In the genomic region with DNA sequence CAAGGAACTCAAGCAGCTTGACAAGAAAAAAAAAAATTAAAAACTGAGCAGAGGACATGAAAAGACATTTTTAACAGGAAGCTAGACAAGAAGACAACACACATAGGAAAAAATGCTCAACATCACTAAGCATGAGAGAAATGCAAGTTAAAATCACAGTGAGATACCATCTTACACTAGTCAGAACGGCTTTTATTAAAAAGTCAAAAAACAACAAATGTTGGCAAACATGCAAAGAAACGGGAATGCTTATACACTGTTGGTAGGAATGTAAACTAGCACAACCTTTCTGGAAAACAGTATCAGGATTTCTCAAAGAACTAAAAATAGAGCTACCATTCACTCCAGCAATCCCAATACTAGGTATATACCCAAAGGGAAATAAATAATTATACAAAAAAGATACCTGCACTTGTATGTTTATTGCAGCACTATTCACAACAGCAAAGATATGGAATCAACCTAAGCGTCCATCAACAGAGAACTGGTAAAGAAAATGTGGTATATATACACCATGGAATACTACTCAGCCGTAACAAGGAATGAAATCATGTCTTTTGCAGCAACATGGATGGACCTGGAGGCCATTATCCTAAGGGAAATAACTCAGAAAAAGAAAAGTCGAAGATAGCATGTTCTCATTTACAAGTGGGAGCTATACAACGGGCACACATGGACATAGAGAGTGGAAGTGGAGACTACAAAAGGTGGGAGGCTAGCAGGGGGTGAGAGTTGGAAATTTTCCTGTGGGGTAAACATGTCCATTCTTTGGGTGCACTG, we compare ENCODE assay signal across 2 cellular contexts.
TF ChIP-seq lines count a peak whose summit lies in the region.

No MANE protein-coding gene starts in this region.

TF ChIP-seq in SK-N-SH, 30 proteins besides CTCF, POLR2A, EP300 and RAD21 (continued from another document):
- TF ChIP-seq SIN3A (IDR thresholded peaks at IDR 0.05; ENCODE audit: borderline replicate concordance, low read depth, low read length) = no peak
- TF ChIP-seq, protein P1, sequence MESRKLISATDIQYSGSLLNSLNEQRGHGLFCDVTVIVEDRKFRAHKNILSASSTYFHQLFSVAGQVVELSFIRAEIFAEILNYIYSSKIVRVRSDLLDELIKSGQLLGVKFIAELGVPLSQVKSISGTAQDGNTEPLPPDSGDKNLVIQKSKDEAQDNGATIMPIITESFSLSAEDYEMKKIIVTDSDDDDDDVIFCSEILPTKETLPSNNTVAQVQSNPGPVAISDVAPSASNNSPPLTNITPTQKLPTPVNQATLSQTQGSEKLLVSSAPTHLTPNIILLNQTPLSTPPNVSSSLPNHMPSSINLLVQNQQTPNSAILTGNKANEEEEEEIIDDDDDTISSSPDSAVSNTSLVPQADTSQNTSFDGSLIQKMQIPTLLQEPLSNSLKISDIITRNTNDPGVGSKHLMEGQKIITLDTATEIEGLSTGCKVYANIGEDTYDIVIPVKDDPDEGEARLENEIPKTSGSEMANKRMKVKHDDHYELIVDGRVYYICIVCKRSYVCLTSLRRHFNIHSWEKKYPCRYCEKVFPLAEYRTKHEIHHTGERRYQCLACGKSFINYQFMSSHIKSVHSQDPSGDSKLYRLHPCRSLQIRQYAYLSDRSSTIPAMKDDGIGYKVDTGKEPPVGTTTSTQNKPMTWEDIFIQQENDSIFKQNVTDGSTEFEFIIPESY (IDR thresholded peaks at IDR 0.05; ENCODE audit: borderline replicate concordance, low read depth) = no peak
- TF ChIP-seq MEF2A (IDR thresholded peaks at IDR 0.05; ENCODE audit: borderline replicate concordance, low read depth) = no peak
- TF ChIP-seq JUND (IDR thresholded peaks at IDR 0.05) = no peak
- TF ChIP-seq RXRA (IDR thresholded peaks at IDR 0.05; ENCODE audit: borderline replicate concordance, low read depth) = no peak
- no peak for TF ChIP-seq EZH2phosphoT487 (IDR thresholded peaks at IDR 0.05; ENCODE audit: borderline replicate concordance, low read depth)
- TF ChIP-seq GATA2 (CRISPR knock-in tag; IDR thresholded peaks at IDR 0.05) = no peak
- TF ChIP-seq NFIC (IDR thresholded peaks at IDR 0.05; ENCODE audit: borderline replicate concordance) = no peak
- TF ChIP-seq NRF1 (IDR thresholded peaks at IDR 0.05; ENCODE audit: low read depth, low read length) = no peak
- no peak for TF ChIP-seq RFX5 (IDR thresholded peaks at IDR 0.05; ENCODE audit: low read length)
- no peak for TF ChIP-seq SMC3 (IDR thresholded peaks at IDR 0.05; ENCODE audit: low read depth, low read length)
- TF ChIP-seq CHD2 (IDR thresholded peaks at IDR 0.05; ENCODE audit: low read length, partially characterized antibody) = no peak
- TF ChIP-seq, protein P2, sequence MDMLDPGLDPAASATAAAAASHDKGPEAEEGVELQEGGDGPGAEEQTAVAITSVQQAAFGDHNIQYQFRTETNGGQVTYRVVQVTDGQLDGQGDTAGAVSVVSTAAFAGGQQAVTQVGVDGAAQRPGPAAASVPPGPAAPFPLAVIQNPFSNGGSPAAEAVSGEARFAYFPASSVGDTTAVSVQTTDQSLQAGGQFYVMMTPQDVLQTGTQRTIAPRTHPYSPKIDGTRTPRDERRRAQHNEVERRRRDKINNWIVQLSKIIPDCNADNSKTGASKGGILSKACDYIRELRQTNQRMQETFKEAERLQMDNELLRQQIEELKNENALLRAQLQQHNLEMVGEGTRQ (IDR thresholded peaks at IDR 0.05; ENCODE audit: borderline replicate concordance, low read depth, low read length) = no peak

TF ChIP-seq in SK-N-SH treated with all-trans-retinoic acid at 6 μM for 48 hours, 23 proteins besides CTCF, POLR2A, EP300 and RAD21 (continued from another document):
- TF ChIP-seq, protein P3, sequence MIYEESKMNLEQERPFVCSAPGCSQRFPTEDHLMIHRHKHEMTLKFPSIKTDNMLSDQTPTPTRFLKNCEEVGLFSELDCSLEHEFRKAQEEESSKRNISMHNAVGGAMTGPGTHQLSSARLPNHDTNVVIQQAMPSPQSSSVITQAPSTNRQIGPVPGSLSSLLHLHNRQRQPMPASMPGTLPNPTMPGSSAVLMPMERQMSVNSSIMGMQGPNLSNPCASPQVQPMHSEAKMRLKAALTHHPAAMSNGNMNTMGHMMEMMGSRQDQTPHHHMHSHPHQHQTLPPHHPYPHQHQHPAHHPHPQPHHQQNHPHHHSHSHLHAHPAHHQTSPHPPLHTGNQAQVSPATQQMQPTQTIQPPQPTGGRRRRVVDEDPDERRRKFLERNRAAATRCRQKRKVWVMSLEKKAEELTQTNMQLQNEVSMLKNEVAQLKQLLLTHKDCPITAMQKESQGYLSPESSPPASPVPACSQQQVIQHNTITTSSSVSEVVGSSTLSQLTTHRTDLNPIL (CRISPR knock-in tag; IDR thresholded peaks at IDR 0.05; ENCODE audit: low read depth) = no peak
- TF ChIP-seq ZNF8 (CRISPR knock-in tag; IDR thresholded peaks at IDR 0.05) = no peak
- no peak for TF ChIP-seq BACH2 (CRISPR knock-in tag; IDR thresholded peaks at IDR 0.05; ENCODE audit: borderline replicate concordance)
- TF ChIP-seq ISL1 (CRISPR knock-in tag; IDR thresholded peaks at IDR 0.05) = no peak
- TF ChIP-seq, protein P4, sequence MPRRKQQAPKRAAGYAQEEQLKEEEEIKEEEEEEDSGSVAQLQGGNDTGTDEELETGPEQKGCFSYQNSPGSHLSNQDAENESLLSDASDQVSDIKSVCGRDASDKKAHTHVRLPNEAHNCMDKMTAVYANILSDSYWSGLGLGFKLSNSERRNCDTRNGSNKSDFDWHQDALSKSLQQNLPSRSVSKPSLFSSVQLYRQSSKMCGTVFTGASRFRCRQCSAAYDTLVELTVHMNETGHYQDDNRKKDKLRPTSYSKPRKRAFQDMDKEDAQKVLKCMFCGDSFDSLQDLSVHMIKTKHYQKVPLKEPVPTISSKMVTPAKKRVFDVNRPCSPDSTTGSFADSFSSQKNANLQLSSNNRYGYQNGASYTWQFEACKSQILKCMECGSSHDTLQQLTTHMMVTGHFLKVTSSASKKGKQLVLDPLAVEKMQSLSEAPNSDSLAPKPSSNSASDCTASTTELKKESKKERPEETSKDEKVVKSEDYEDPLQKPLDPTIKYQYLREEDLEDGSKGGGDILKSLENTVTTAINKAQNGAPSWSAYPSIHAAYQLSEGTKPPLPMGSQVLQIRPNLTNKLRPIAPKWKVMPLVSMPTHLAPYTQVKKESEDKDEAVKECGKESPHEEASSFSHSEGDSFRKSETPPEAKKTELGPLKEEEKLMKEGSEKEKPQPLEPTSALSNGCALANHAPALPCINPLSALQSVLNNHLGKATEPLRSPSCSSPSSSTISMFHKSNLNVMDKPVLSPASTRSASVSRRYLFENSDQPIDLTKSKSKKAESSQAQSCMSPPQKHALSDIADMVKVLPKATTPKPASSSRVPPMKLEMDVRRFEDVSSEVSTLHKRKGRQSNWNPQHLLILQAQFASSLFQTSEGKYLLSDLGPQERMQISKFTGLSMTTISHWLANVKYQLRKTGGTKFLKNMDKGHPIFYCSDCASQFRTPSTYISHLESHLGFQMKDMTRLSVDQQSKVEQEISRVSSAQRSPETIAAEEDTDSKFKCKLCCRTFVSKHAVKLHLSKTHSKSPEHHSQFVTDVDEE (CRISPR knock-in tag; IDR thresholded peaks at IDR 0.05) = no peak
- TF ChIP-seq, protein P5, sequence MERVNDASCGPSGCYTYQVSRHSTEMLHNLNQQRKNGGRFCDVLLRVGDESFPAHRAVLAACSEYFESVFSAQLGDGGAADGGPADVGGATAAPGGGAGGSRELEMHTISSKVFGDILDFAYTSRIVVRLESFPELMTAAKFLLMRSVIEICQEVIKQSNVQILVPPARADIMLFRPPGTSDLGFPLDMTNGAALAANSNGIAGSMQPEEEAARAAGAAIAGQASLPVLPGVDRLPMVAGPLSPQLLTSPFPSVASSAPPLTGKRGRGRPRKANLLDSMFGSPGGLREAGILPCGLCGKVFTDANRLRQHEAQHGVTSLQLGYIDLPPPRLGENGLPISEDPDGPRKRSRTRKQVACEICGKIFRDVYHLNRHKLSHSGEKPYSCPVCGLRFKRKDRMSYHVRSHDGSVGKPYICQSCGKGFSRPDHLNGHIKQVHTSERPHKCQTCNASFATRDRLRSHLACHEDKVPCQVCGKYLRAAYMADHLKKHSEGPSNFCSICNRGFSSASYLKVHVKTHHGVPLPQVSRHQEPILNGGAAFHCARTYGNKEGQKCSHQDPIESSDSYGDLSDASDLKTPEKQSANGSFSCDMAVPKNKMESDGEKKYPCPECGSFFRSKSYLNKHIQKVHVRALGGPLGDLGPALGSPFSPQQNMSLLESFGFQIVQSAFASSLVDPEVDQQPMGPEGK (CRISPR knock-in tag; IDR thresholded peaks at IDR 0.05; ENCODE audit: borderline replicate concordance) = no peak
- TF ChIP-seq SNAI2 (CRISPR knock-in tag; IDR thresholded peaks at IDR 0.05) = no peak
- no peak for TF ChIP-seq TCF4 (CRISPR knock-in tag; IDR thresholded peaks at IDR 0.05; ENCODE audit: borderline replicate concordance)
- TF ChIP-seq OSR1 (CRISPR knock-in tag; IDR thresholded peaks at IDR 0.05) = no peak
- TF ChIP-seq ZC3H10 (CRISPR knock-in tag; IDR thresholded peaks at IDR 0.05) = no peak
- TF ChIP-seq ZFP30 (CRISPR knock-in tag; IDR thresholded peaks at IDR 0.05) = no peak
- TF ChIP-seq ESRRG (CRISPR knock-in tag; IDR thresholded peaks at IDR 0.05) = no peak
- TF ChIP-seq ZNF565 (CRISPR knock-in tag; conservative IDR thresholded peaks at IDR 0.05; ENCODE audit: low read depth) = no peak
- TF ChIP-seq, protein P6, sequence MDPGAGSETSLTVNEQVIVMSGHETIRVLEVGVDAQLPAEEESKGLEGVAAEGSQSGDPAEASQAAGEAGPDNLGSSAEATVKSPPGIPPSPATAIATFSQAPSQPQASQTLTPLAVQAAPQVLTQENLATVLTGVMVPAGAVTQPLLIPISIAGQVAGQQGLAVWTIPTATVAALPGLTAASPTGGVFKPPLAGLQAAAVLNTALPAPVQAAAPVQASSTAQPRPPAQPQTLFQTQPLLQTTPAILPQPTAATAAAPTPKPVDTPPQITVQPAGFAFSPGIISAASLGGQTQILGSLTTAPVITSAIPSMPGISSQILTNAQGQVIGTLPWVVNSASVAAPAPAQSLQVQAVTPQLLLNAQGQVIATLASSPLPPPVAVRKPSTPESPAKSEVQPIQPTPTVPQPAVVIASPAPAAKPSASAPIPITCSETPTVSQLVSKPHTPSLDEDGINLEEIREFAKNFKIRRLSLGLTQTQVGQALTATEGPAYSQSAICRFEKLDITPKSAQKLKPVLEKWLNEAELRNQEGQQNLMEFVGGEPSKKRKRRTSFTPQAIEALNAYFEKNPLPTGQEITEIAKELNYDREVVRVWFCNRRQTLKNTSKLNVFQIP (CRISPR knock-in tag; IDR thresholded peaks at IDR 0.05; ENCODE audit: borderline replicate concordance, low read depth) = no peak
- TF ChIP-seq, protein P7, sequence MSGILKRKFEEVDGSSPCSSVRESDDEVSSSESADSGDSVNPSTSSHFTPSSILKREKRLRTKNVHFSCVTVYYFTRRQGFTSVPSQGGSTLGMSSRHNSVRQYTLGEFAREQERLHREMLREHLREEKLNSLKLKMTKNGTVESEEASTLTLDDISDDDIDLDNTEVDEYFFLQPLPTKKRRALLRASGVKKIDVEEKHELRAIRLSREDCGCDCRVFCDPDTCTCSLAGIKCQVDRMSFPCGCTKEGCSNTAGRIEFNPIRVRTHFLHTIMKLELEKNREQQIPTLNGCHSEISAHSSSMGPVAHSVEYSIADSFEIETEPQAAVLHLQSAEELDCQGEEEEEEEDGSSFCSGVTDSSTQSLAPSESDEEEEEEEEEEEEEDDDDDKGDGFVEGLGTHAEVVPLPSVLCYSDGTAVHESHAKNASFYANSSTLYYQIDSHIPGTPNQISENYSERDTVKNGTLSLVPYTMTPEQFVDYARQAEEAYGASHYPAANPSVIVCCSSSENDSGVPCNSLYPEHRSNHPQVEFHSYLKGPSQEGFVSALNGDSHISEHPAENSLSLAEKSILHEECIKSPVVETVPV (CRISPR knock-in tag; IDR thresholded peaks at IDR 0.05) = no peak
